In the genomic region with DNA sequence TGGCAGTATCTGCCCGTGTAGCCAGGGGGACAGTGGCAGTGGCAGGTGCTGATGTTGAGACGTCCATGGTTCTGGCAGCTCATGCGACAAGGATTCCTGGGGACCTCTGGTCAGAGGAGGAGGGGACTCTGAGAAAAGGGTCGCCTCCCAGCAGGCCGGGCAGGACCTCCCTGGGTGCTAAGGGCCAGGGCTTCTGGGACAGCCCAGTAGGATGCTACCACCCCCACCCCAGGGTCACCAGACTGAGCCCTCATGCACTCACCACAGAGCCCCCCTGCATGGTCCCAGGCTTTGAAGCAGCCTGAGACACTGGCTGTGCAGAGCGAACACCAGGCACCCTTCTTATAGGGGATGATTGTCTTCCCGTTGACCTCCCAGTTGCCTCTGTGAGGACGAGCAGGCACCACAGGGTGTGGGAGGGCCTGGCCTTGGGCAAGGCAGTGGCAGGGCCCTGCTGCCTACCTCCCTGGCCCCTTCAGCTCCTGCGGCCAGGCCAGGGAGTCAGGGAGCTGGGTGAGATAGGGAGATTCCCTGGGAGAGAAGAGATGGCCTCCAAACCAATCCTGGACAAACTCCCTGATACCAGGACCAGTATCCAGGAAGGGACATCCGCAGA, we compare ENCODE assay signal across 2 cellular contexts. TPM values are rescaled to one million over a fixed set of nuclear protein-coding genes. Genes with fewer than 3 reads are reported as not detected.
"Had no signal": no experiment of that assay in that cellular context is flagged by ENCODE, and none has a peak within 500 bp of the region (broad histone marks: within the 10 kb centered on the region; RNA-seq: fewer than 3 reads in every experiment).

No MANE protein-coding gene starts in this region.

RNA-seq across cellular contexts. Expression of gene CLEC18B, which starts 8.4 kb away (rescaled TPM):
- total RNA-seq: SJSA1 had no signal

RNA-seq across cellular contexts. Expression of gene NPIPB15, which starts 36.8 kb away (rescaled TPM):
- total RNA-seq: Right ventricle myocardium superior had no signal
